Comparison of ENCODE assay signal across 8 cellular contexts in the genomic region with DNA sequence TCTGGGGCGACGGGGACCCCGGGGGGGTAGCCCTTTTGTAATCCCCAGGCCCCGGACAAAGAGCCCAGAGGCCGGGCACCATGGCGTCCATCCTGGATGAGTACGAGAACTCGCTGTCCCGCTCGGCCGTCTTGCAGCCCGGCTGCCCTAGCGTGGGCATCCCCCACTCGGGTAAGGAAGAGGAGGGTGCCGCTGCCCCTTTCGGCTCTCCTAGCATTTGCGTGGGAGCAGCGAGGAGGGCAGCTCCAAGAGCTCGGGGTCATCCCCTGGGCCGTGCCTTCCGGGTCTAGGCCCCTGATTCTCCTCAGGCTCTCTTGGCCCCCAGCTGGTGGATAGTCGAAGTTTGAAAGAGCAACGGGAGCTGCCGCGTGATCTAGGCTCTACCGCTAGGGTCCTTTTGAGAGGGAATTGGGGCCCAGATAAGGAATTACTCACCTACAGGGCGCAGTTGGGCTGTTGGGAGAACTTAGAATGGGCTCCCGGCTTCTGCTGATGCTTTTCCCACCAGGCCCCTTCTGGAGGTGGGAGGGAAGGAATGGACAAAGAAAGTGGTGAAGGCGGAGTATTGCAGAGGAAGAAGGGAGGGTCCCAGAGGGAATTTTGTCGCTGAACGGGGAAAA. TPM values are rescaled to one million over a fixed set of nuclear protein-coding genes. Genes with fewer than 3 reads are reported as not detected.
DNase-seq lines count a peak whose midpoint lies in the region; ATAC-seq, FAIRE-seq and TF ChIP-seq lines count a peak whose summit lies in the region.

No MANE protein-coding gene starts in this region.

- peak; percentile 8 to 51 (median 38) for TF ChIP-seq CTCF in ovary (IDR thresholded peaks at IDR 0.05)

- H3K36me3 Mint-ChIP-seq in activated naive CD4-positive, alpha-beta T cell treated with anti-CD3 and anti-CD28 coated beads for 36 hours (ENCODE audit: low read depth) = peaks cover 11% of the 10 kb centered on the region

- ATAC-seq in HG03520 (IDR thresholded peaks at IDR 0.05; ENCODE audit: unreplicated experiment) = peak; percentile 32
- no peak for ATAC-seq in HG03378 (IDR thresholded peaks at IDR 0.05; ENCODE audit: unreplicated experiment)

- H3K27me3 ChIP-seq in ovary = no peaks in the 10 kb centered on the region

- CTCF ChIA-PET in activated naive CD4-positive, alpha-beta T cell treated with anti-CD3 and anti-CD28 coated beads for 36 hours (lab: Charles Lee) = interaction anchor here (0.6 to 15.7 kb wide), 30 partner anchors 8 to 518 kb away, joined by 3 to 393 read pairs (median 4); partner anchors contain the start of genes CHAC1, DLL4, PPP1R14D and RAD51

- DNase-seq in ACHN (peak; percentile 85), GM12892 (ENCODE audit: insufficient read length) (peak; percentile 65), SIG-M5 (lab: John Stamatoyannopoulos, UW) (peak; percentile 35), germinal center (ENCODE audit: low spot score) (peak; percentile 75), ovary (peak in 4 of 5 donors; percentile 48 to 73 (median 62))
- DNase-seq in activated naive CD4-positive, alpha-beta T cell treated with anti-CD3 and anti-CD28 coated beads for 36 hours = peak; percentile 60

- peak overlapping the region; percentile 88 for H3K27ac ChIP-seq in ovary

- no peaks in the 10 kb centered on the region for H3K9me3 Mint-ChIP-seq in activated naive CD4-positive, alpha-beta T cell treated with anti-CD3 and anti-CD28 coated beads for 36 hours

- no peaks in the 10 kb centered on the region for H3K9me3 ChIP-seq in ovary

- 0 to 2% (median 1%) methylated on average over 25 to 31 of the region's 31 CpGs for WGBS in ovary, 3 donors

- TF ChIP-seq POLR2A in GM12892 (IDR thresholded peaks at IDR 0.05; ENCODE audit: low read depth, low read length) = no peak
- no peak for TF ChIP-seq POLR2A in ovary (IDR thresholded peaks at IDR 0.05)

- no peak for FAIRE-seq in GM12892 (lab: Jason Lieb, UNC)

- no peaks in the 10 kb centered on the region for H3K36me3 ChIP-seq in ovary

- peaks cover 5% of the 10 kb centered on the region for H3K4me1 ChIP-seq in ovary (ENCODE audit: insufficient read depth)

- in situ Hi-C loops in ACHN (cut with HindIII; ENCODE audit: low pct_ligation_motif_present, low pct_unique_long_range_greater_than_20kb, low sequenced_read_pairs) = no loop called here

- H3K27me3 Mint-ChIP-seq in activated naive CD4-positive, alpha-beta T cell treated with anti-CD3 and anti-CD28 coated beads for 36 hours (ENCODE audit: low read depth) = no peaks in the 10 kb centered on the region

- peak overlapping the region; percentile 97 for H3K4me3 Mint-ChIP-seq in activated naive CD4-positive, alpha-beta T cell treated with anti-CD3 and anti-CD28 coated beads for 36 hours

- peak overlapping the region; percentile 64 for H3K4me3 ChIP-seq in ovary

- TF ChIP-seq EP300 in ovary (IDR thresholded peaks at IDR 0.05) = no peak

- H3K4me1 Mint-ChIP-seq in activated naive CD4-positive, alpha-beta T cell treated with anti-CD3 and anti-CD28 coated beads for 36 hours (ENCODE audit: low read depth) = peaks cover 28% of the 10 kb centered on the region

- peak overlapping the region; percentile 79 for H3K27ac Mint-ChIP-seq in activated naive CD4-positive, alpha-beta T cell treated with anti-CD3 and anti-CD28 coated beads for 36 hours

- intact Hi-C loops in activated naive CD4-positive, alpha-beta T cell treated with anti-CD3 and anti-CD28 coated beads for 36 hours (cut with micrococcal nuclease) = loop anchor here (1.0 to 2.0 kb wide), 11 partner anchors 16 to 325 kb away; partner anchors contain the start of genes DNAJC17, INO80, KNL1 and RAD51
- intact Hi-C loops in ovary (cut with DNase I) = loop anchor here (5.0 to 10.0 kb wide), 6 partner anchors 37 to 380 kb away; partner anchors contain the start of genes KNL1 (in 1 of the 4) and RAD51 (in 1 of the 4)

RNA-seq across cellular contexts. Expression of gene VPS18, which starts 0.5 kb away (rescaled TPM):
- 4.0 TPM for polyA plus RNA-seq in GM12892 (2012; ENCODE audit: missing spikeins)
- total RNA-seq in activated naive CD4-positive, alpha-beta T cell treated with anti-CD3 and anti-CD28 coated beads for 36 hours = 1 to 10 TPM; 3.3 to 3.4 TPM
- total RNA-seq in ovary = 10 to 100 TPM; 12.3 to 26.3 (median 21.8) TPM
- 1 to 10 TPM; 8.0 to 8.2 TPM for polyA plus RNA-seq in ovary

RNA-seq across cellular contexts. Expression of gene RHOV, which starts 20.8 kb away (rescaled TPM):
- polyA plus RNA-seq in GM12892 (2012; ENCODE audit: missing spikeins) = 15.1 TPM
- total RNA-seq in activated naive CD4-positive, alpha-beta T cell treated with anti-CD3 and anti-CD28 coated beads for 36 hours = under 1 TPM in 1 of 2 experiments, not detected in 1; 0.22 TPM
- total RNA-seq in ovary = 1 to 10 TPM in 1 of 7 donors, under 1 TPM in 3, not detected in 3; 0.22 to 3.4 (median 0.33) TPM
- under 1 TPM; 0.07 to 0.13 TPM for polyA plus RNA-seq in ovary

RNA-seq across cellular contexts. Expression of gene DLL4, which starts 34.3 kb away (rescaled TPM):
- 0.17 TPM for polyA plus RNA-seq in GM12892 (2012; ENCODE audit: missing spikeins)
- total RNA-seq in activated naive CD4-positive, alpha-beta T cell treated with anti-CD3 and anti-CD28 coated beads for 36 hours = under 1 TPM in 1 of 2 experiments, not detected in 1; 0.14 TPM
- 10 to 100 TPM in 1 of 7 donors, 1 to 10 TPM in 6; 2.6 to 10.7 (median 7.9) TPM for total RNA-seq in ovary
- 10 to 100 TPM in 1 of 2 donors, 1 to 10 TPM in 1; 4.1 to 15.7 TPM for polyA plus RNA-seq in ovary

RNA-seq across cellular contexts. Expression of gene SPINT1, which starts 51.0 kb away (rescaled TPM):
- polyA plus RNA-seq in GM12892 (2012; ENCODE audit: missing spikeins) = 7.6 TPM
- 1 to 10 TPM; 4.5 to 4.7 TPM for total RNA-seq in activated naive CD4-positive, alpha-beta T cell treated with anti-CD3 and anti-CD28 coated beads for 36 hours
- 100 to 1,000 TPM in 1 of 7 donors, 10 to 100 TPM in 2, 1 to 10 TPM in 3, under 1 TPM in 1; 0.76 to 131 (median 7.4) TPM for total RNA-seq in ovary
- 1 to 10 TPM; 1.6 to 2.0 TPM for polyA plus RNA-seq in ovary

RNA-seq across cellular contexts. Expression of gene CHAC1, which starts 58.5 kb away (rescaled TPM):
- polyA plus RNA-seq in GM12892 (2012; ENCODE audit: missing spikeins) = 1.4 TPM
- 10 to 100 TPM; 19.8 to 20.2 TPM for total RNA-seq in activated naive CD4-positive, alpha-beta T cell treated with anti-CD3 and anti-CD28 coated beads for 36 hours
- 100 to 1,000 TPM in 1 of 7 donors, 10 to 100 TPM in 2, 1 to 10 TPM in 2, under 1 TPM in 2; 0.50 to 146 (median 2.6) TPM for total RNA-seq in ovary
- polyA plus RNA-seq in ovary = 1 to 10 TPM in 1 of 2 donors, under 1 TPM in 1; 0.18 to 1.0 TPM

Comparison
In these comparisons a context has a peak if more than half of its experiments do, and no peak if none do; other contexts are left out.
1. DNase-seq: peak in every context shown above with its lines; median percentile 85 in ACHN; 75 in germinal center; 65 in GM12892; 62 in ovary; 60 in activated naive CD4-positive, alpha-beta T cell treated with anti-CD3 and anti-CD28 coated beads for 36 hours; 35 in SIG-M5.